In genomic region chr13:23790591-23791170, GRCh38 we compare ENCODE assay signal across 15 cellular contexts.
A peak's percentile ranks its signal among the peaks of the same experiment; 100 is the strongest.
DNase-seq lines count a peak whose midpoint lies in the region; ATAC-seq and TF ChIP-seq lines count a peak whose summit lies in the region.
"Had no signal": no experiment of that assay in that cellular context is flagged by ENCODE, and none has a peak within 500 bp of the region (broad histone marks: within the 10 kb centered on the region; RNA-seq: fewer than 3 reads in every experiment).

No MANE protein-coding gene starts in this region.

- POLR2A ChIA-PET in PC-9 (lab: Charles Lee; ENCODE audit: unreplicated experiment): no interaction called here

- peak overlapping the region in 1 of 2 donors; percentile 59 for H3K27ac ChIP-seq in coronary artery
- H3K27ac ChIP-seq in PC-9: no peak overlapping the region
- H3K27ac ChIP-seq: gastrocnemius medialis, neutrophil had no signal

- BruUV-seq in PC-9 (replicated peaks; lab: Mats Ljungman, UMichigan): no TSS peak

- H2AFZ ChIP-seq in PC-9: no peak overlapping the region

- intact Hi-C loops in PC-9 (cut with micrococcal nuclease; ENCODE audit: unreplicated experiment): no loop called here

- ATAC-seq in GM21390 (IDR thresholded peaks at IDR 0.05; ENCODE audit: unreplicated experiment): no peak
- ATAC-seq: gastrocnemius medialis had no signal

- no peaks in the 10 kb centered on the region for H3K4me1 ChIP-seq in PC-9 (replicated peaks; ENCODE audit: insufficient read depth)

- no peaks in the 10 kb centered on the region for H3K9me3 ChIP-seq in PC-9 (ENCODE audit: insufficient read depth, low read depth)
- H3K9me3 ChIP-seq: gastrocnemius medialis, neutrophil, stomach had no signal

- H3K36me3 ChIP-seq in PC-9 (ENCODE audit: low read depth): no peaks in the 10 kb centered on the region
- H3K36me3 ChIP-seq: gastrocnemius medialis, neutrophil had no signal

- peak; percentile 99 for DNase-seq in GM04503 (ENCODE audit: low read depth)
- peak; percentile 38 for DNase-seq in SK-MEL-5 (ENCODE audit: low read depth, low spot score)
- peak; percentile 84 for DNase-seq in fibroblast of villous mesenchyme (ENCODE audit: low read depth)
- DNase-seq in smooth muscle cell of the brain vasculature (ENCODE audit: low read depth, low spot score): peak; percentile 45
- no peak for DNase-seq in coronary artery (ENCODE audit: low spot score)
- DNase-seq in Ammon's horn (ENCODE audit: low spot score): no peak
- DNase-seq in PC-9: no peak
- DNase-seq: central memory CD4-positive, alpha-beta T cell; DMS53; gastrocnemius medialis; SHP77; stimulated activated CD4-positive, alpha-beta T cell treated with anti-CD3 and anti-CD28 coated beads, Interleukin-1b, Interleukin-23, amount 100 ng/mL, for 48 hours; stomach had no signal

- in situ Hi-C loops in SK-MEL-5 (cut with HindIII; ENCODE audit: low pct_unique_long_range_greater_than_20kb, low sequenced_read_pairs): no loop called here

- no peaks in the 10 kb centered on the region; the same call in 1 of the 2 replicates for H4K20me1 ChIP-seq in PC-9 (ENCODE audit: insufficient read depth)

- H3K4me3 ChIP-seq in fibroblast of villous mesenchyme (ENCODE audit: low read depth, low read length) (no peak overlapping the region), coronary artery (no peak overlapping the region), PC-9 (no peak overlapping the region)
- H3K4me3 ChIP-seq: gastrocnemius medialis, stomach had no signal

- no peaks in the 10 kb centered on the region for H3K9me2 ChIP-seq in PC-9 (ENCODE audit: insufficient read depth)

- CTCF ChIA-PET in PC-9 (lab: Charles Lee): no interaction called here

- H3K79me2 ChIP-seq in PC-9 (ENCODE audit: low read depth): no peaks in the 10 kb centered on the region

- TF ChIP-seq CTCF in fibroblast of villous mesenchyme (IDR thresholded peaks at IDR 0.05; ENCODE audit: insufficient read depth, low read depth, low read length): no peak
- TF ChIP-seq CTCF in coronary artery (IDR thresholded peaks at IDR 0.05): no peak
- no peak for TF ChIP-seq CTCF in PC-9 (conservative IDR thresholded peaks at IDR 0.05)

- H3F3A ChIP-seq in PC-9 (ENCODE audit: insufficient read depth, low read depth): no peaks in the 10 kb centered on the region

- no peaks in the 10 kb centered on the region for H3K27me3 ChIP-seq in PC-9 (ENCODE audit: insufficient read depth, low read depth)
- H3K27me3 ChIP-seq: gastrocnemius medialis, neutrophil, stomach had no signal

- no peak overlapping the region for H3K4me2 ChIP-seq in PC-9

Comparison
In these comparisons a context has a peak if more than half of its experiments do, and no peak if none do; other contexts are left out.
1. DNase-seq: peak in GM04503 (single experiment), SK-MEL-5 (single experiment), fibroblast of villous mesenchyme (single experiment) and smooth muscle cell of the brain vasculature (single experiment); none in coronary artery (single experiment), Ammon's horn (single experiment) and PC-9 (0 of 2).